In the genomic region with DNA sequence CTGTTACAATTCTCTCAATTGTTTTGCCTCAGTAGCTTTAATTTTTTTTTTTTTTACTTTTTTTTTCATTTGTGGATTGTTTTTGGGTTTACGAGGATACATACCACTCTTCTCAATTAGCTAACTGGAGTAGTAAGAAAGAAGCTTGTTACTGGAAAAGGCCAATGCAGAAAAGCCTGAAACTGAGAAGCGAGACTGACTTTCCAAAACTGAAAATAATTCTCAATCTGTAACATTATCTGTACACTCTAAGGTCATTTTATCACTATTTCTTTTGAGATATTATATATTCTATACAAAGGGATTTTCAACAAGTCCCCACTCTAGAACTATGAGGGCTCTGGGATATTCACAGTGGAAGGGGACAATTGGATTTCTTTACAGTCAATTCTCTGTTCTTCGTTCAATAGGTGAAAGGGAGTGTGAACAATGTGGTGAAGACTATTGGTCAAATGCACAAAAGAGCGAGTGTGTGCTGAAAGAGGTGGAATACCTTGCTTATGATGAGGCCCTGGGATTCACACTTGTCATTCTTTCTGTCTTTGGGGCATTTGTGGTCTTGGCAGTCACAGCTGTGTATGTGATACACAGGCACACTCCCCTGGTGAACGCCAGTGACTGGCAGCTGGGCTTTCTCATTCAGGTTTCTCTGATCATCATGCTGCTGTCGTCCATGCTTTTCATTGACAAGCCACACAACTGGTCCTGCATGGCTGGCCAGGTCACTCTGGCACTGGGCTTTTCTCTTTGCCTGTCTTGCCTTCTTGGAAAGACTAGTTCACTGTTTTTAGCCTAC, we compare ENCODE assay signal across 24 cellular contexts.
"Had no signal": no experiment of that assay in that cellular context is flagged by ENCODE, and none has a peak within 500 bp of the region (broad histone marks: within the 10 kb centered on the region; RNA-seq: fewer than 3 reads in every experiment).

No MANE protein-coding gene starts in this region.

- H3K27ac ChIP-seq: ascending aorta, esophagus muscularis mucosa, gastroesophageal sphincter, heart right ventricle, ovary, right lobe of liver, stomach, thoracic aorta had no signal

- H3K27ac Mint-ChIP-seq: activated naive CD4-positive, alpha-beta T cell treated with anti-CD3 and anti-CD28 coated beads, Interleukin-2, amount 50 U/mL, for 24 hours; activated T-cell treated with anti-CD3 and anti-CD28 coated beads, Interleukin-2, amount 50 U/mL, for 72 hours; memory B cell; naive thymus-derived CD4-positive, alpha-beta T cell had no signal

- ATAC-seq: activated T-cell treated with anti-CD3 and anti-CD28 coated beads, Interleukin-2, amount 50 U/mL, for 72 hours; gastroesophageal sphincter; heart right ventricle; mucosa of descending colon; naive thymus-derived CD4-positive, alpha-beta T cell; right lobe of liver had no signal

- H3K4me3 ChIP-seq: ascending aorta, esophagus muscularis mucosa, gastroesophageal sphincter, heart right ventricle, mucosa of descending colon, ovary, right lobe of liver, smooth muscle cell, stomach, thoracic aorta had no signal

- H3K4me2 ChIP-seq: smooth muscle cell had no signal

- H3K36me3 ChIP-seq: ascending aorta, esophagus muscularis mucosa, gastroesophageal sphincter, heart right ventricle, ovary, right lobe of liver, stomach, thoracic aorta had no signal

- H3K27me3 ChIP-seq: ascending aorta, esophagus muscularis mucosa, gastroesophageal sphincter, heart right ventricle, ovary, right lobe of liver, stomach had no signal

- H3K4me3 Mint-ChIP-seq: activated naive CD4-positive, alpha-beta T cell treated with anti-CD3 and anti-CD28 coated beads, Interleukin-2, amount 50 U/mL, for 24 hours; activated T-cell treated with anti-CD3 and anti-CD28 coated beads, Interleukin-2, amount 50 U/mL, for 72 hours; memory B cell had no signal

- DNase-seq: activated CD4-positive, alpha-beta T cell treated with anti-CD3 and anti-CD28 coated beads, Interleukin-2, amount 50 U/mL, for 1 hour; activated CD4-positive, CD25-positive, alpha-beta regulatory T cell; activated CD8-positive, alpha-beta memory T cell treated with anti-CD3 and anti-CD28 coated beads, Interleukin-2, amount 50 U/mL, for 4 hours; activated gamma-delta T cell; activated T-cell treated with anti-CD3 and anti-CD28 coated beads, Interleukin-2, amount 50 U/mL, for 72 hours; cerebellar nuclear complex; cortex of kidney; effector CD4-positive, alpha-beta T cell; heart right ventricle; mucosa of descending colon; naive thymus-derived CD4-positive, alpha-beta T cell; ovary; right lobe of liver; stimulated activated CD4-positive, alpha-beta T cell treated with anti-CD3 and anti-CD28 coated beads, Interleukin-4, amount 100 ng/mL, for 1 hour; stomach; T-helper 1 cell; T-helper 9 cell had no signal

- H3K36me3 Mint-ChIP-seq: activated naive CD4-positive, alpha-beta T cell treated with anti-CD3 and anti-CD28 coated beads, Interleukin-2, amount 50 U/mL, for 24 hours; memory B cell; naive thymus-derived CD4-positive, alpha-beta T cell had no signal

- H3K4me1 Mint-ChIP-seq: activated naive CD4-positive, alpha-beta T cell treated with anti-CD3 and anti-CD28 coated beads, Interleukin-2, amount 50 U/mL, for 24 hours; naive thymus-derived CD4-positive, alpha-beta T cell had no signal

- H3K9me3 Mint-ChIP-seq: activated naive CD4-positive, alpha-beta T cell treated with anti-CD3 and anti-CD28 coated beads, Interleukin-2, amount 50 U/mL, for 24 hours; activated T-cell treated with anti-CD3 and anti-CD28 coated beads, Interleukin-2, amount 50 U/mL, for 72 hours had no signal

- H3K4me1 ChIP-seq: ascending aorta, esophagus muscularis mucosa, gastroesophageal sphincter, right lobe of liver, stomach had no signal

- H3K9me3 ChIP-seq: ascending aorta, esophagus muscularis mucosa, gastroesophageal sphincter, heart right ventricle, mucosa of descending colon, ovary, right lobe of liver, stomach, thoracic aorta had no signal
